Comparison of ENCODE assay signal across 1 cellular context in the genomic region with DNA sequence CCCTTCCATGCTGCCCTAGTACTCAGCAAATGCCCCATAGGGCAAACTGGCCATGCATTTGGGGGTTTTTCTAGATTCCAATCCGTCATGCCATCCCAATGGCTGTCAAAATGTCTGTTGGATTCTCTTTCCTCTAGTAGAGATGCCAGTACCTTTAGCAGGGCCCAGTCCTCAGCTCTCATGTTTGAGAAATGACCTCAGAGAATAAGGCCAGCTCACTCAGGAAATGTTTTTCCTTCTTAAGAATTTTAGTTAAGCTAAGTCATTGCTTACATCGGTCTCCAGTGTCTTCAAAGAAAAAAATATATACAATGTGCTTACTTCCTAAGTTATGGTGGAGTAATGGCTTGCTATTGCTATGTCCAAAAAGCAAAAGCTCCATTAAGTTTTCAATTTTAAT.
TF ChIP-seq lines count a peak whose summit lies in the region.

No MANE protein-coding gene starts in this region.

TF ChIP-seq in IMR-90, 13 proteins besides CTCF, POLR2A, EP300 and RAD21:
- no peak for TF ChIP-seq FOS (IDR thresholded peaks at IDR 0.05; ENCODE audit: low read depth, low read length)
- peak; percentile 47; the same call in 1 of the 2 replicates for TF ChIP-seq NFE2L2 (IDR thresholded peaks at IDR 0.05; ENCODE audit: low read depth, low read length)
TF ChIP-seq in IMR-90: peak in this region for 1.
